In the genomic region with DNA sequence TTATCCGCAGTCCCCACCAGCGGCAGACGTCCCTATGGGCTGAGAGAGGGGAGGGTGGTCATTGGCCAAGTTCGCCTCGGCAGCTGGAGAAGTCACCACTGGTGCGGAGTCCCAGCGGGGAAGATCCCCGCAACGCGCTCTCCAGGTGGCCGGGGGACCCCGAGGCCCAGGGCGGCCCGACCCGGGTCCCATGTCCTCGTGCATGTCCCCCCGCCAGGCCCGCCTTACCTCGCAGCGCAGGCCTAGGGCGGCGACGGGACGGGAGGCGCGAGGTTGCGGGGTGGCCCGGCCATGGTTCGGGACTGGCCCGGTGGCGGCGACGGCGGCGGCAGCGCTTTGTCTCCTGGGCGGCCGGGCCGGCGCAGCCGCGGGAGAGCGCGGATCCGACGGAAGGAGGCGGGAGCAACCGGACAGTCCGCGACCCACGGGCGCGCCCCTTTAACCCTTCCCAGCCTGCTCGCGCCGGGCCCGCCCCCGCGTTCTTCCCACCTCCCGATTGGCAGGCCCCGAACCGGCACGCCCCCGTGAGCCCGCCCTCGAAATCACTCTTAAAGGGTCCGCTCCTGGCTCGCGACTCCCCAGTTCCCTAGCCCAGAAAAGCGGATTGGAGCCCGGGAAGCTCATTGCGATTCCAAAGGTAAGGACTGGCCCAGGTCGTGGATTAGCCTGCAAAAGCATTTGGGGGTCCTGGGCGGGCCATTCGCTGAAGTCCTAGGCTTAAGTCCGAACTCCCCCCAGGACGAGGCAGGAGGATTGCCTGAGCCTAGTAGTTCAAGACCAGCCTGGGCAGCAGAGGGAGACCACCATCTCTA, we compare ENCODE assay signal across 8 cellular contexts. TPM values are rescaled to one million over a fixed set of nuclear protein-coding genes. Genes with fewer than 3 reads are reported as not detected.
DNase-seq lines count a peak whose midpoint lies in the region; ATAC-seq, FAIRE-seq and TF ChIP-seq lines count a peak whose summit lies in the region.

A gene with protein sequence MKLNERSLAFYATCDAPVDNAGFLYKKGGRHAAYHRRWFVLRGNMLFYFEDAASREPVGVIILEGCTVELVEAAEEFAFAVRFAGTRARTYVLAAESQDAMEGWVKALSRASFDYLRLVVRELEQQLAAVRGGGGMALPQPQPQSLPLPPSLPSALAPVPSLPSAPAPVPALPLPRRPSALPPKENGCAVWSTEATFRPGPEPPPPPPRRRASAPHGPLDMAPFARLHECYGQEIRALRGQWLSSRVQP (minus strand): TSS at position 412 of the 812 bp plus-strand sequence. CDS start 5,668 bp downstream, outside the sequence.

- TF ChIP-seq CTCF in OCI-LY1 (IDR thresholded peaks at IDR 0.05; ENCODE audit: low read length), result no peak

- ATAC-seq in GM21381 (IDR thresholded peaks at IDR 0.05; ENCODE audit: unreplicated experiment), result peak; percentile 95

- no peaks in the 10 kb centered on the region for H4K20me1 ChIP-seq in OCI-LY1 (ENCODE audit: insufficient read depth, low read length)

- peak within 1 kb of the TSS; percentile 55; the same call in 1 of the 2 replicates for H3K9ac ChIP-seq in OCI-LY1 (ENCODE audit: low read length)

- no peaks in the 10 kb centered on the region for H3K79me2 ChIP-seq in OCI-LY1 (ENCODE audit: insufficient read depth, low read length)

- peak; percentile 80 for DNase-seq in COLO829 (ENCODE audit: low spot score)
- peak; percentile 92 for DNase-seq in HTR-8/SVneo (ENCODE audit: insufficient read length, low spot score)
- peak; percentile 78 for DNase-seq in activated T-cell treated with anti-CD3 and anti-CD28 coated beads for 48 hours (ENCODE audit: low read depth)
- DNase-seq in erythroblast (lab: John Stamatoyannopoulos, UW), result peak; percentile 84 to 89
- DNase-seq in mucosa of gallbladder (ENCODE audit: low spot score), result peak; percentile 93
- DNase-seq in stimulated activated CD8-positive, alpha-beta memory T cell treated with anti-CD3 and anti-CD28 coated beads, Interleukin-2, amount 100 ng/mL, for 48 hours (ENCODE audit: low read depth in 2 of 2), result peak; percentile 73 to 84

- no peaks in the 10 kb centered on the region for H3F3A ChIP-seq in OCI-LY1 (ENCODE audit: insufficient read depth, low read length)

- no peaks in the 10 kb centered on the region for H3K27me3 ChIP-seq in OCI-LY1 (ENCODE audit: insufficient read depth, low read length)

- TF ChIP-seq POLR2A in erythroblast (IDR thresholded peaks at IDR 0.05; ENCODE audit: low read length), result no peak

- H3K4me3 ChIP-seq in OCI-LY1 (ENCODE audit: low read depth, low read length, poor library complexity, severe bottlenecking), result peak within 1 kb of the TSS; percentile 61

- H2AFZ ChIP-seq in OCI-LY1 (ENCODE audit: low read length), result no peak within 1 kb of the TSS

- no peak within 1 kb of the TSS for H3K27ac ChIP-seq in OCI-LY1 (ENCODE audit: low read depth, low read length, poor library complexity, severe bottlenecking)

- peaks cover 12% of the 10 kb centered on the region for H3K4me1 ChIP-seq in OCI-LY1 (ENCODE audit: insufficient read depth, low read length, severe bottlenecking)

- no peaks in the 10 kb centered on the region for H3K36me3 ChIP-seq in OCI-LY1 (ENCODE audit: insufficient read depth, low read length)

- H3K9me2 ChIP-seq in OCI-LY1 (ENCODE audit: low read depth, low read length), result no peaks in the 10 kb centered on the region

- no peaks in the 10 kb centered on the region for H3K9me3 ChIP-seq in OCI-LY1 (ENCODE audit: low read length)

- FAIRE-seq in HTR-8/SVneo (lab: Jason Lieb, UNC), result no peak

- H3K4me2 ChIP-seq in OCI-LY1 (ENCODE audit: low read length), result peak within 1 kb of the TSS; percentile 76

RNA-seq across cellular contexts. Expression of the gene that starts here (rescaled TPM):
- total RNA-seq in mucosa of gallbladder, result 24.1 TPM
